36 cellular contexts compared by ENCODE assay signal in genomic region chr5:175261526-175261925, GRCh38.
"Had no signal": no experiment of that assay in that cellular context is flagged by ENCODE, and none has a peak within 500 bp of the region (broad histone marks: within the 10 kb centered on the region; RNA-seq: fewer than 3 reads in every experiment).

No MANE protein-coding gene starts in this region.

- H3K4me1 Mint-ChIP-seq: activated naive CD4-positive, alpha-beta T cell treated with anti-CD3 and anti-CD28 coated beads, Interleukin-2, amount 10 ng/mL, durations not matched to agents 7 days and 5 days; activated naive CD4-positive, alpha-beta T cell treated with anti-CD3 and anti-CD28 coated beads, Interleukin-2, amount 50 U/mL, for 24 hours; activated naive CD8-positive, alpha-beta T cell treated with anti-CD3 and anti-CD28 coated beads, Interleukin-2, amount 50 U/mL, for 24 hours; activated T-helper 17 cell treated with anti-CD3 and anti-CD28 coated beads, Interleukin-2, amount 50 U/mL, for 72 hours; brain; central memory CD8-positive, alpha-beta T cell had no signal

- H3K27ac Mint-ChIP-seq: activated naive CD4-positive, alpha-beta T cell treated with anti-CD3 and anti-CD28 coated beads for 36 hours; activated naive CD4-positive, alpha-beta T cell treated with anti-CD3 and anti-CD28 coated beads, Interleukin-2, amount 10 ng/mL, durations not matched to agents 7 days and 5 days; activated naive CD4-positive, alpha-beta T cell treated with anti-CD3 and anti-CD28 coated beads, Interleukin-2, amount 50 U/mL, for 24 hours; activated naive CD4-positive, alpha-beta T cell treated with anti-CD3 and anti-CD28 coated beads, Interleukin-2, amount 50 U/mL, for 72 hours; activated naive CD8-positive, alpha-beta T cell; activated naive CD8-positive, alpha-beta T cell treated with anti-CD3 and anti-CD28 coated beads for 36 hours; activated naive CD8-positive, alpha-beta T cell treated with anti-CD3 and anti-CD28 coated beads, Interleukin-2, amount 10 ng/mL, durations not matched to agents 7 days and 5 days; activated naive CD8-positive, alpha-beta T cell treated with anti-CD3 and anti-CD28 coated beads, Interleukin-2, amount 50 U/mL, for 24 hours; activated T-cell treated with anti-CD3 and anti-CD28 coated beads, Interleukin-2, amount 50 U/mL, for 72 hours; activated T-helper 1 cell treated with anti-CD3 and anti-CD28 coated beads, Interleukin-12 subunit alpha, Interleukin-12 subunit beta, Interleukin-2, Interleukin-4 antibody, amounts not matched to agents 30 ng/mL and 10 ng/mL and 1 ng/mL, durations not matched to agents 14 hours and 24 hours and 36 hours; activated T-helper 17 cell treated with anti-CD3 and anti-CD28 coated beads, Interleukin-2, amount 50 U/mL, for 72 hours; activated T-helper 2 cell treated with anti-CD3 and anti-CD28 coated beads, Interferon-gamma antibody, Interleukin-2, Interleukin-4, amounts not matched to agents 10 μg/mL and 5 μg/mL and 100 μg/mL, durations not matched to agents 14 hours and 24 hours and 36 hours had no signal

- H3K27me3 Mint-ChIP-seq: activated naive CD4-positive, alpha-beta T cell treated with anti-CD3 and anti-CD28 coated beads, Interleukin-2, amount 10 ng/mL, durations not matched to agents 7 days and 5 days had no signal

- ATAC-seq: activated naive CD4-positive, alpha-beta T cell treated with anti-CD3 and anti-CD28 coated beads, Interleukin-2, amount 50 U/mL, for 72 hours; activated naive CD8-positive, alpha-beta T cell treated with anti-CD3 and anti-CD28 coated beads, Interleukin-2, amount 50 U/mL, for 24 hours; activated T-cell treated with anti-CD3 and anti-CD28 coated beads, Interleukin-2, amount 50 U/mL, for 4 hours; activated T-cell treated with anti-CD3 and anti-CD28 coated beads, Interleukin-2, amount 50 U/mL, for 72 hours; activated T-helper 17 cell treated with anti-CD3 and anti-CD28 coated beads, Interleukin-2, amount 50 U/mL, for 72 hours; body of pancreas had no signal

- DNase-seq: activated effector memory CD4-positive, alpha-beta T cell treated with anti-CD3 and anti-CD28 coated beads, Interleukin-2, amount 50 U/mL, for 16 hours; activated effector memory CD4-positive, alpha-beta T cell treated with Interleukin-2 at 50 U/mL for 16 hours; activated gamma-delta T cell; activated gamma-delta T cell treated with Interleukin-2 at 50 U/mL for 16 hours; activated naive CD4-positive, alpha-beta T cell; activated naive CD4-positive, alpha-beta T cell treated with anti-CD3 and anti-CD28 coated beads for 36 hours; activated naive CD4-positive, alpha-beta T cell treated with anti-CD3 and anti-CD28 coated beads, Interleukin-2, amount 10 ng/mL, durations not matched to agents 7 days and 5 days; activated naive CD4-positive, alpha-beta T cell treated with anti-CD3 and anti-CD28 coated beads, Interleukin-2, amount 50 U/mL, for 16 hours; activated naive CD4-positive, alpha-beta T cell treated with Interleukin-2 at 50 U/mL for 16 hours; activated naive CD8-positive, alpha-beta T cell treated with anti-CD3 and anti-CD28 coated beads for 36 hours; activated naive CD8-positive, alpha-beta T cell treated with anti-CD3 and anti-CD28 coated beads, Interleukin-2, amount 10 ng/mL, durations not matched to agents 7 days and 5 days; activated naive CD8-positive, alpha-beta T cell treated with anti-CD3 and anti-CD28 coated beads, Interleukin-2, amount 50 U/mL, for 24 hours; activated T-cell treated with anti-CD3 and anti-CD28 coated beads, Interleukin-2, amount 50 U/mL, for 4 hours; activated T-cell treated with anti-CD3 and anti-CD28 coated beads, Interleukin-2, amount 50 U/mL, for 48 hours; activated T-cell treated with anti-CD3 and anti-CD28 coated beads, Interleukin-2, amount 50 U/mL, for 72 hours; adrenal gland; amniotic stem cell; amygdala; anterior cingulate cortex; aorta; body of pancreas; brain microvascular endothelial cell; caudate nucleus; central memory CD4-positive, alpha-beta T cell; cerebellar nuclear complex had no signal

- H3K27me3 ChIP-seq: adrenal gland, ascending aorta, body of pancreas, brain microvascular endothelial cell, breast epithelium, cardiac muscle cell had no signal

- H3K4me1 ChIP-seq: adrenal gland, ascending aorta, body of pancreas, breast epithelium had no signal

- H3K36me3 ChIP-seq: adrenal gland, ascending aorta, brain microvascular endothelial cell, breast epithelium, cardiac muscle cell had no signal

- H3K4me3 ChIP-seq: adrenal gland, ascending aorta, body of pancreas, breast epithelium, cardiac muscle cell had no signal

- H3K4me3 Mint-ChIP-seq: activated naive CD4-positive, alpha-beta T cell treated with anti-CD3 and anti-CD28 coated beads for 36 hours; activated naive CD4-positive, alpha-beta T cell treated with anti-CD3 and anti-CD28 coated beads, Interleukin-2, amount 10 ng/mL, durations not matched to agents 7 days and 5 days; activated naive CD4-positive, alpha-beta T cell treated with anti-CD3 and anti-CD28 coated beads, Interleukin-2, amount 50 U/mL, for 24 hours; activated naive CD8-positive, alpha-beta T cell; activated naive CD8-positive, alpha-beta T cell treated with anti-CD3 and anti-CD28 coated beads for 36 hours; activated naive CD8-positive, alpha-beta T cell treated with anti-CD3 and anti-CD28 coated beads, Interleukin-2, amount 10 ng/mL, durations not matched to agents 7 days and 5 days; activated naive CD8-positive, alpha-beta T cell treated with anti-CD3 and anti-CD28 coated beads, Interleukin-2, amount 50 U/mL, for 24 hours; activated T-cell treated with anti-CD3 and anti-CD28 coated beads, Interleukin-2, amount 50 U/mL, for 4 hours; activated T-cell treated with anti-CD3 and anti-CD28 coated beads, Interleukin-2, amount 50 U/mL, for 72 hours; activated T-helper 1 cell treated with anti-CD3 and anti-CD28 coated beads, Interleukin-12 subunit alpha, Interleukin-12 subunit beta, Interleukin-2, Interleukin-4 antibody, amounts not matched to agents 30 ng/mL and 10 ng/mL and 1 ng/mL, durations not matched to agents 14 hours and 24 hours and 36 hours; activated T-helper 17 cell treated with anti-CD3 and anti-CD28 coated beads, Interleukin-2, amount 50 U/mL, for 72 hours; brain; central memory CD8-positive, alpha-beta T cell had no signal

- H3K9me3 Mint-ChIP-seq: activated naive CD4-positive, alpha-beta T cell treated with anti-CD3 and anti-CD28 coated beads for 36 hours; activated naive CD4-positive, alpha-beta T cell treated with anti-CD3 and anti-CD28 coated beads, Interleukin-2, amount 10 ng/mL, durations not matched to agents 7 days and 5 days; activated naive CD8-positive, alpha-beta T cell treated with anti-CD3 and anti-CD28 coated beads for 36 hours; activated naive CD8-positive, alpha-beta T cell treated with anti-CD3 and anti-CD28 coated beads, Interleukin-2, amount 10 ng/mL, durations not matched to agents 7 days and 5 days; activated T-cell treated with anti-CD3 and anti-CD28 coated beads, Interleukin-2, amount 50 U/mL, for 72 hours; activated T-helper 1 cell treated with anti-CD3 and anti-CD28 coated beads, Interleukin-12 subunit alpha, Interleukin-12 subunit beta, Interleukin-2, Interleukin-4 antibody, amounts not matched to agents 30 ng/mL and 10 ng/mL and 1 ng/mL, durations not matched to agents 14 hours and 24 hours and 36 hours; activated T-helper 17 cell treated with anti-CD3 and anti-CD28 coated beads, Interleukin-2, amount 50 U/mL, for 72 hours; activated T-helper 2 cell treated with anti-CD3 and anti-CD28 coated beads, Interferon-gamma antibody, Interleukin-2, Interleukin-4, amounts not matched to agents 10 μg/mL and 5 μg/mL and 100 μg/mL, durations not matched to agents 14 hours and 24 hours and 36 hours had no signal

- H3K9me3 ChIP-seq: adrenal gland, ascending aorta, body of pancreas had no signal

- H3K27ac ChIP-seq: adrenal gland, ascending aorta, body of pancreas, brain microvascular endothelial cell, breast epithelium, cardiac muscle cell had no signal

- H3K36me3 Mint-ChIP-seq: activated naive CD4-positive, alpha-beta T cell treated with anti-CD3 and anti-CD28 coated beads, Interleukin-2, amount 10 ng/mL, durations not matched to agents 7 days and 5 days; activated naive CD4-positive, alpha-beta T cell treated with anti-CD3 and anti-CD28 coated beads, Interleukin-2, amount 50 U/mL, for 24 hours; activated naive CD8-positive, alpha-beta T cell; activated naive CD8-positive, alpha-beta T cell treated with anti-CD3 and anti-CD28 coated beads for 36 hours; activated naive CD8-positive, alpha-beta T cell treated with anti-CD3 and anti-CD28 coated beads, Interleukin-2, amount 10 ng/mL, durations not matched to agents 7 days and 5 days; brain had no signal
